Comparison of ENCODE assay signal across 10 cellular contexts in genomic region chr9:89996717-89997116, GRCh38.
A peak's percentile ranks its signal among the peaks of the same experiment; 100 is the strongest.
DNase-seq lines count a peak whose midpoint lies in the region; ATAC-seq and TF ChIP-seq lines count a peak whose summit lies in the region.
"Had no signal": no experiment of that assay in that cellular context is flagged by ENCODE, and none has a peak within 500 bp of the region (broad histone marks: within the 10 kb centered on the region; RNA-seq: fewer than 3 reads in every experiment).

No MANE protein-coding gene starts in this region.

- peak; percentile 58 for DNase-seq in DMS153 (lab: John Stamatoyannopoulos, UW)
- no peak for DNase-seq in DMS153 treated with DMSO at 0.1 percent for 48 hours (lab: John Stamatoyannopoulos, UW; ENCODE audit: unreplicated experiment)
- DNase-seq in COLO668 (lab: John Stamatoyannopoulos, UW; ENCODE audit: unreplicated experiment) = peak; percentile 45
- DNase-seq in foreskin keratinocyte = no peak
- no peak for DNase-seq in NCI-H524 treated with DMSO at 0.1 percent for 48 hours (lab: John Stamatoyannopoulos, UW)
- DNase-seq: activated CD8-positive, alpha-beta memory T cell treated with anti-CD3 and anti-CD28 coated beads, Interleukin-2, amount 50 U/mL, for 4 hours had no signal

- no peak overlapping the region for H3K4me3 ChIP-seq in OCI-LY3 (ENCODE audit: low read length)
- H3K4me3 ChIP-seq: thoracic aorta had no signal

- H3K27me3 ChIP-seq in OCI-LY3 (ENCODE audit: low read depth, low read length) (no peaks in the 10 kb centered on the region; the same call in 1 of the 2 replicates), foreskin keratinocyte (peaks cover 3% of the 10 kb centered on the region)

- H3K79me2 ChIP-seq in OCI-LY3 (ENCODE audit: low read length) = no peaks in the 10 kb centered on the region

- no peak overlapping the region for H3K9ac ChIP-seq in OCI-LY3 (ENCODE audit: low read length)

- peaks cover 8% of the 10 kb centered on the region for H3K4me1 ChIP-seq in OCI-LY3 (ENCODE audit: low read length)
- H3K4me1 ChIP-seq in foreskin keratinocyte = peaks cover 8% of the 10 kb centered on the region

- ATAC-seq in foreskin keratinocyte (no peak), HG02938 (IDR thresholded peaks at IDR 0.05; ENCODE audit: unreplicated experiment) (no peak), GM19467 (IDR thresholded peaks at IDR 0.05; ENCODE audit: unreplicated experiment) (no peak)

- H2AFZ ChIP-seq in OCI-LY3 (ENCODE audit: low read depth, low read length) = no peak overlapping the region

- no peaks in the 10 kb centered on the region for H4K20me1 ChIP-seq in OCI-LY3 (ENCODE audit: insufficient read depth, low read length)

- H3K27ac ChIP-seq in OCI-LY3 (ENCODE audit: low read length) (no peak overlapping the region), foreskin keratinocyte (no peak overlapping the region)
- H3K27ac ChIP-seq: thoracic aorta had no signal

- TF ChIP-seq CTCF in OCI-LY3 (IDR thresholded peaks at IDR 0.05; ENCODE audit: low read depth, low read length) (peak; percentile 37), foreskin keratinocyte (conservative IDR thresholded peaks at IDR 0.05) (peak; percentile 34)

- H3K9me3 ChIP-seq in OCI-LY3 (ENCODE audit: insufficient read depth, low read length) = no peaks in the 10 kb centered on the region
- H3K9me3 ChIP-seq: thoracic aorta had no signal

- no peaks in the 10 kb centered on the region for H3K36me3 ChIP-seq in OCI-LY3 (replicated peaks; ENCODE audit: low read depth, low read length)
- H3K36me3 ChIP-seq: thoracic aorta had no signal

- no peak overlapping the region for H3K4me2 ChIP-seq in OCI-LY3 (ENCODE audit: low read length)

Comparison
In these comparisons a context has a peak if more than half of its experiments do, and no peak if none do; other contexts are left out.
1. DNase-seq: peak in DMS153 (single experiment) and COLO668 (single experiment); none in DMS153 treated with DMSO at 0.1 percent for 48 hours (single experiment), foreskin keratinocyte (0 of 2) and NCI-H524 treated with DMSO at 0.1 percent for 48 hours (single experiment).